ENCODE assay signal across 24 cellular contexts in the genomic region with DNA sequence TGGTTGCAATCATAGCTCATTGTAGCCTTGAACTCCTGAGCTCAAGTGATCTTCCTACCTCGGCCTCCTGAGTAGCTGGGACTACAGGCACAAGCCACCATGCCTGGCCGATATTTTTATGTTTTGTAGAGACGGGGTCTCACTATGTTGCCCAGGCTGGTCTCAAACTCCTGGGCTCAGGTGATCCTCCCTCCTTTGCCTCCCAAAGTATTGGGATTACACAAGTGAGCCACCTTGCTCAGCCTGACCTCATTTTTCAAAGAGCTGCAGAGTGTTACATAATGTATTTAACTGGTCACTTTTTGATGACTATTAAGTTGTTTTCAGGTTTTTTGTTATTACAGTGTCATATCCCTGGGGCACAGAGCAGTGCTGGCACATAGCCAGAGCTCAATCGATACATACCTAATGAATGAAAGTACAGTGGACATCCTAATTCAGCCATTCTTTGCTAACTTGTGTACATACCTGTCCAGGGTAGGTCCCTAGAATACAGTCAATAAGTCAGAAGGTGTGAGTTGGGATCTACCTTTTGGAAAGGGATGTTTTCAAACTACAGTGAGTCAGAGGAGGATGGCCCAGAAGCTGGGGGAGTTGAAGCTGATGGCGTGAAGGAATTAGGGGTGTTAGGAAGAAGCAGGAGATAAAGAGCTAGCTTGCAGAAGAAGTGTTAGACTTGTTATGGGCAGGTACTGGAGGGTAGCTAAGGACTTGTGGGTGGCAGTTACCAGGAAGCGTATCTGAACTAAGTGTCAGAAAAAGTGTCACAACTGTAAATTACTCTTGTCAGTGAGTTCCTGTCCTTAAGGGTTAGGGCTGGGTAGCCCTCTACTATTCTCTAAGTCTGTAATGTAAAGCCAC. TPM values are rescaled to one million over a fixed set of nuclear protein-coding genes. Genes with fewer than 3 reads are reported as not detected.
DNase-seq lines count a peak whose midpoint lies in the region; ATAC-seq, FAIRE-seq and TF ChIP-seq lines count a peak whose summit lies in the region.
"Had no signal": no experiment of that assay in that cellular context is flagged by ENCODE, and none has a peak within 500 bp of the region (broad histone marks: within the 10 kb centered on the region; RNA-seq: fewer than 3 reads in every experiment).

No MANE protein-coding gene starts in this region.

- no peak for TF ChIP-seq EP300 in esophagus muscularis mucosa (IDR thresholded peaks at IDR 0.05)

- DNase-seq in CD8-positive, alpha-beta T cell: no peak
- peak; percentile 16 for DNase-seq in GF-D8 (lab: John Stamatoyannopoulos, UW)
- no peak for DNase-seq in naive thymus-derived CD4-positive, alpha-beta T cell
- no peak for DNase-seq in esophagus muscularis mucosa (ENCODE audit: extremely low spot score)
- DNase-seq in glomerular visceral epithelial cell (ENCODE audit: extremely low spot score): no peak
- no peak for DNase-seq in D721Med (ENCODE audit: insufficient read length, low spot score)
- DNase-seq: activated naive CD4-positive, alpha-beta T cell treated with anti-CD3 and anti-CD28 coated beads, Interleukin-2, amount 50 U/mL, for 16 hours; brain microvascular endothelial cell; DMS53; kidney; MM.1S; NCI-H2081 treated with DMSO at 0.1 percent for 48 hours; NCI-H526 treated with DMSO at 0.1 percent for 48 hours; nucleus accumbens; right cardiac atrium; RPMI8226; stimulated activated CD4-positive, alpha-beta T cell treated with anti-CD3 and anti-CD28 coated beads, Interleukin-1b, Interleukin-23, amount 100 ng/mL, for 48 hours; SW 1271 had no signal

- TF ChIP-seq CTCF in CD8-positive, alpha-beta T cell (IDR thresholded peaks at IDR 0.05): no peak
- TF ChIP-seq CTCF in esophagus muscularis mucosa (IDR thresholded peaks at IDR 0.05) (no peak), D721Med (IDR thresholded peaks at IDR 0.05; ENCODE audit: insufficient read depth, missing control alignments) (no peak)

- no peaks in the 10 kb centered on the region for H3K36me3 ChIP-seq in CD8-positive, alpha-beta T cell (ENCODE audit: insufficient read depth, low read length)
- H3K36me3 ChIP-seq in naive thymus-derived CD4-positive, alpha-beta T cell (ENCODE audit: control insufficient read depth in 2 of 3, insufficient read depth in 3 of 3, low read length in 3 of 3): no peaks in the 10 kb centered on the region
- peaks cover 0 to 10% (median 0%) of the 10 kb centered on the region in 4 donors for H3K36me3 ChIP-seq in esophagus muscularis mucosa
- H3K36me3 ChIP-seq: BLaER1, brain microvascular endothelial cell had no signal

- H3K4me1 Mint-ChIP-seq in CD8-positive, alpha-beta T cell (ENCODE audit: low read depth): peaks cover 37% of the 10 kb centered on the region
- peaks cover 17% of the 10 kb centered on the region for H3K4me1 Mint-ChIP-seq in activated T-helper 17 cell treated with anti-CD3 and anti-CD28 coated beads, Interleukin-2, amount 50 U/mL, for 72 hours
- H3K4me1 Mint-ChIP-seq in naive thymus-derived CD4-positive, alpha-beta T cell: peaks cover 29 to 54% (median 38%) of the 10 kb centered on the region in 7 donors

- intact Hi-C loops in CD8-positive, alpha-beta T cell (cut with DNase I, micrococcal nuclease): loop anchor here in 1 of 2 experiments (2.0 kb wide), 1 partner anchor 25 kb away; no protein-coding TSS in a partner anchor
- intact Hi-C loops in naive thymus-derived CD4-positive, alpha-beta T cell (cut with micrococcal nuclease): loop anchor here in 1 of 2 donors (1.0 kb wide), 1 partner anchor 10 kb away; no protein-coding TSS in a partner anchor
- intact Hi-C loops in esophagus muscularis mucosa (cut with DNase I): no loop called here

- peaks cover 26% of the 10 kb centered on the region for H3K4me1 ChIP-seq in CD8-positive, alpha-beta T cell (ENCODE audit: insufficient read depth, low read length)
- H3K4me1 ChIP-seq in naive thymus-derived CD4-positive, alpha-beta T cell (ENCODE audit: control insufficient read depth in 2 of 2, insufficient read depth in 2 of 2, low read length in 2 of 2): peaks cover 16 to 22% of the 10 kb centered on the region in 2 donors
- H3K4me1 ChIP-seq in esophagus muscularis mucosa: peaks cover 0 to 11% (median 0%) of the 10 kb centered on the region in 4 donors

- no peak overlapping the region for H3K4me3 ChIP-seq in CD8-positive, alpha-beta T cell (ENCODE audit: low read depth, low read length)
- no peak overlapping the region for H3K4me3 ChIP-seq in naive thymus-derived CD4-positive, alpha-beta T cell (ENCODE audit: low read length)
- H3K4me3 ChIP-seq in esophagus muscularis mucosa: no peak overlapping the region
- H3K4me3 ChIP-seq: BLaER1, thoracic aorta had no signal

- H3K36me3 Mint-ChIP-seq in CD8-positive, alpha-beta T cell: peaks cover 3% of the 10 kb centered on the region
- peaks cover 71% of the 10 kb centered on the region for H3K36me3 Mint-ChIP-seq in activated T-helper 17 cell treated with anti-CD3 and anti-CD28 coated beads, Interleukin-2, amount 50 U/mL, for 72 hours (ENCODE audit: low read depth)
- peaks cover 4 to 50% (median 9%) of the 10 kb centered on the region in 5 donors for H3K36me3 Mint-ChIP-seq in naive thymus-derived CD4-positive, alpha-beta T cell
- H3K36me3 Mint-ChIP-seq: mesothelial cell of epicardium had no signal

- peak; percentile 63 for ATAC-seq in CD8-positive, alpha-beta T cell
- ATAC-seq in activated T-helper 17 cell treated with anti-CD3 and anti-CD28 coated beads, Interleukin-2, amount 50 U/mL, for 72 hours (replicated peaks): no peak
- ATAC-seq in naive thymus-derived CD4-positive, alpha-beta T cell: peak; percentile 80
- ATAC-seq: HCT116, right cardiac atrium had no signal

- WGBS in esophagus muscularis mucosa: 94% methylated on average over 6 of the region's 6 CpGs

- peak overlapping the region; percentile 76 for H3K27ac Mint-ChIP-seq in CD8-positive, alpha-beta T cell
- H3K27ac Mint-ChIP-seq in activated T-helper 17 cell treated with anti-CD3 and anti-CD28 coated beads, Interleukin-2, amount 50 U/mL, for 72 hours: peak overlapping the region; percentile 4
- peak overlapping the region in 8 of 9 donors; percentile 16 to 76 (median 64) for H3K27ac Mint-ChIP-seq in naive thymus-derived CD4-positive, alpha-beta T cell
- H3K27ac Mint-ChIP-seq: mesothelial cell of epicardium had no signal

- H3K27me3 ChIP-seq in CD8-positive, alpha-beta T cell (ENCODE audit: insufficient read depth, low read length): no peaks in the 10 kb centered on the region
- H3K27me3 ChIP-seq in naive thymus-derived CD4-positive, alpha-beta T cell (ENCODE audit: control insufficient read depth in 2 of 2, insufficient read depth in 2 of 2, low read length in 2 of 2): no peaks in the 10 kb centered on the region
- no peaks in the 10 kb centered on the region for H3K27me3 ChIP-seq in esophagus muscularis mucosa
- H3K27me3 ChIP-seq: BLaER1, brain microvascular endothelial cell had no signal

- peak overlapping the region; percentile 27 for H3K4me3 Mint-ChIP-seq in CD8-positive, alpha-beta T cell
- no peak overlapping the region for H3K4me3 Mint-ChIP-seq in activated T-helper 17 cell treated with anti-CD3 and anti-CD28 coated beads, Interleukin-2, amount 50 U/mL, for 72 hours
- peak overlapping the region in 5 of 10 donors; percentile 3 to 47 (median 8) for H3K4me3 Mint-ChIP-seq in naive thymus-derived CD4-positive, alpha-beta T cell
- H3K4me3 Mint-ChIP-seq: mesothelial cell of epicardium had no signal

- POLR2A ChIA-PET in CD8-positive, alpha-beta T cell (lab: Charles Lee): interaction anchor here (1.5 to 2.1 kb wide), 2 partner anchors 20 to 85 kb away, joined by 5 read pairs; a partner anchor contains a TSS
- POLR2A ChIA-PET in naive thymus-derived CD4-positive, alpha-beta T cell (lab: Charles Lee): interaction anchor here (0.7 to 4.0 kb wide), 11 partner anchors 9 to 41 kb away, joined by 3 to 25 read pairs (median 5); a partner anchor contains a TSS

- no peaks in the 10 kb centered on the region for H3K27me3 Mint-ChIP-seq in CD8-positive, alpha-beta T cell (ENCODE audit: low read depth)
- no peaks in the 10 kb centered on the region for H3K27me3 Mint-ChIP-seq in activated T-helper 17 cell treated with anti-CD3 and anti-CD28 coated beads, Interleukin-2, amount 50 U/mL, for 72 hours
- no peaks in the 10 kb centered on the region for H3K27me3 Mint-ChIP-seq in naive thymus-derived CD4-positive, alpha-beta T cell

- H3K9me3 ChIP-seq in CD8-positive, alpha-beta T cell (ENCODE audit: low read length): no peaks in the 10 kb centered on the region
- peaks cover 0 to 16% (median 0%) of the 10 kb centered on the region in 3 experiments for H3K9me3 ChIP-seq in naive thymus-derived CD4-positive, alpha-beta T cell (ENCODE audit: control insufficient read depth in 2 of 3, low read length in 3 of 3)
- H3K9me3 ChIP-seq in esophagus muscularis mucosa: no peaks in the 10 kb centered on the region
- H3K9me3 ChIP-seq: thoracic aorta had no signal

- H3K9me3 Mint-ChIP-seq in CD8-positive, alpha-beta T cell: peaks cover 11% of the 10 kb centered on the region
- H3K9me3 Mint-ChIP-seq in activated T-helper 17 cell treated with anti-CD3 and anti-CD28 coated beads, Interleukin-2, amount 50 U/mL, for 72 hours: peaks cover 4% of the 10 kb centered on the region
- peaks cover 5 to 21% (median 9%) of the 10 kb centered on the region in 11 donors for H3K9me3 Mint-ChIP-seq in naive thymus-derived CD4-positive, alpha-beta T cell

- TF ChIP-seq POLR2A in esophagus muscularis mucosa (IDR thresholded peaks at IDR 0.05; ENCODE audit: low read depth): no peak

- CTCF ChIA-PET in CD8-positive, alpha-beta T cell (lab: Charles Lee): interaction anchor here (0.7 to 3.5 kb wide), 9 partner anchors 8 to 258 kb away, joined by 3 to 24 read pairs (median 3); a partner anchor contains a TSS
- CTCF ChIA-PET in naive thymus-derived CD4-positive, alpha-beta T cell (lab: Charles Lee): interaction anchor here (0.7 to 4.0 kb wide), 8 partner anchors 9 to 85 kb away, joined by 3 to 33 read pairs (median 4); no protein-coding TSS in a partner anchor

- no peak for FAIRE-seq in D721Med (lab: Jason Lieb, UNC)
- FAIRE-seq: GM19239, kidney had no signal

- no peak overlapping the region for H3K27ac ChIP-seq in CD8-positive, alpha-beta T cell (ENCODE audit: low read depth, low read length)
- H3K27ac ChIP-seq in naive thymus-derived CD4-positive, alpha-beta T cell (ENCODE audit: low read depth, low read length): no peak overlapping the region
- no peak overlapping the region for H3K27ac ChIP-seq in esophagus muscularis mucosa (replicated peaks in 1 of 4)
- H3K27ac ChIP-seq: BLaER1, brain microvascular endothelial cell, thoracic aorta had no signal

RNA-seq across cellular contexts. Expression of a gene that starts 20.1 kb away (rescaled TPM):
- total RNA-seq in CD8-positive, alpha-beta T cell: 100 to 1,000 TPM; 341 TPM
- 100 to 1,000 TPM; 112 to 130 TPM for total RNA-seq in activated T-helper 17 cell treated with anti-CD3 and anti-CD28 coated beads, Interleukin-2, amount 50 U/mL, for 72 hours
- total RNA-seq in naive thymus-derived CD4-positive, alpha-beta T cell: 100 to 1,000 TPM; 259 to 393 (median 336) TPM
- polyA plus RNA-seq in naive thymus-derived CD4-positive, alpha-beta T cell: 100 to 1,000 TPM; 170 to 224 TPM
- total RNA-seq in esophagus muscularis mucosa: 10 to 100 TPM; 40.1 to 46.4 (median 40.8) TPM

RNA-seq across cellular contexts. Expression of a gene that starts 28.4 kb away (rescaled TPM):
- total RNA-seq in CD8-positive, alpha-beta T cell: under 1 TPM; 0.86 to 0.90 TPM
- 10 to 100 TPM in 1 of 2 donors, 1 to 10 TPM in 1; 7.6 to 28.4 TPM for total RNA-seq in activated T-helper 17 cell treated with anti-CD3 and anti-CD28 coated beads, Interleukin-2, amount 50 U/mL, for 72 hours
- total RNA-seq in naive thymus-derived CD4-positive, alpha-beta T cell: 10 to 100 TPM in 2 of 5 experiments, 1 to 10 TPM in 1, under 1 TPM in 2; 0.49 to 40.5 (median 4.8) TPM
- polyA plus RNA-seq in naive thymus-derived CD4-positive, alpha-beta T cell: under 1 TPM; 0.06 TPM
- 1 to 10 TPM; 1.2 to 6.0 (median 2.5) TPM for total RNA-seq in esophagus muscularis mucosa

RNA-seq across cellular contexts. Expression of a gene that starts 40.7 kb away (rescaled TPM):
- 10 to 100 TPM; 18.6 to 20.1 TPM for total RNA-seq in CD8-positive, alpha-beta T cell
- 10 to 100 TPM; 53.9 to 96.9 TPM for total RNA-seq in activated T-helper 17 cell treated with anti-CD3 and anti-CD28 coated beads, Interleukin-2, amount 50 U/mL, for 72 hours
- total RNA-seq in naive thymus-derived CD4-positive, alpha-beta T cell: 10 to 100 TPM; 32.4 to 94.9 (median 70.8) TPM
- 10 to 100 TPM; 62.6 to 96.1 TPM for polyA plus RNA-seq in naive thymus-derived CD4-positive, alpha-beta T cell
- total RNA-seq in esophagus muscularis mucosa: 1 to 10 TPM in 3 of 4 donors, under 1 TPM in 1; 0.39 to 5.0 (median 1.8) TPM
- total RNA-seq: mesothelial cell of epicardium had no signal

Comparison
In these comparisons a context has a peak if more than half of its experiments do, and no peak if none do; other contexts are left out.
1. H3K27ac Mint-ChIP-seq: peak in every context shown above with its lines; median percentile 76 in CD8-positive, alpha-beta T cell; 64 in naive thymus-derived CD4-positive, alpha-beta T cell; 4 in activated T-helper 17 cell treated with anti-CD3 and anti-CD28 coated beads, Interleukin-2, amount 50 U/mL, for 72 hours.